In the genomic region with DNA sequence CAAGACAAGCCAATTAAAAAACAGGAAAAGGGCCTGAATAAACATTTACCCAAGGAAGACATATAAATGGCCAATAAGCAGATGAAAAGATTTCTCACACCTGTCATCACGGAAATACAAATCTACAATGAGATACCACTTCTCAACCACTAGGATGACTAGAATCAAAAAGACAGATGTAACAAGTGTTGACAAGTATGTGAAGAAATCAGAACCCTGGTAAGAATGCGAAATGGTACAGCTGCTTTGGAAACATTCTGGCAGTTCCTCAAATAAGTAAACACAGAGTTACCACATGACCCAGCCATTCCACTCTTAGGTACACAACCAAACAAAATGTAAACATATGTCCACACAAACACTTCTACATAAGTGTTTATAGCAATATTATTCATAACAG, we compare ENCODE assay signal across 13 cellular contexts. TPM values are rescaled to one million over a fixed set of nuclear protein-coding genes. Genes with fewer than 3 reads are reported as not detected.
DNase-seq lines count a peak whose midpoint lies in the region; ATAC-seq, FAIRE-seq and TF ChIP-seq lines count a peak whose summit lies in the region.
"Had no signal": no experiment of that assay in that cellular context is flagged by ENCODE, and none has a peak within 500 bp of the region (broad histone marks: within the 10 kb centered on the region; RNA-seq: fewer than 3 reads in every experiment).

No MANE protein-coding gene starts in this region.

- no peaks in the 10 kb centered on the region for H3K9me2 ChIP-seq in GM23338 (ENCODE audit: insufficient read depth)

- peaks cover 2% of the 10 kb centered on the region for H3K27me3 Mint-ChIP-seq in GM23338 (ENCODE audit: insufficient read depth, low read depth, poor library complexity)
- H3K27me3 Mint-ChIP-seq: CD4-positive, alpha-beta T cell had no signal

- ATAC-seq in GM23338 (no peak), foreskin keratinocyte (peak; percentile 33), GM18867 (IDR thresholded peaks at IDR 0.05; ENCODE audit: unreplicated experiment) (no peak)

- FAIRE-seq in D721Med (lab: Jason Lieb, UNC) = no peak
- FAIRE-seq: GM18507 had no signal

- H3K36me3 ChIP-seq in GM23338 (ENCODE audit: insufficient read depth) = no peaks in the 10 kb centered on the region

- H3K27me3 ChIP-seq in GM23338 (ENCODE audit: insufficient read depth) (no peaks in the 10 kb centered on the region), foreskin keratinocyte (no peaks in the 10 kb centered on the region)
- H3K27me3 ChIP-seq: suprapubic skin had no signal

- peak; percentile 32 for DNase-seq in GM23338 (ENCODE audit: low spot score)
- DNase-seq in RWPE1 (ENCODE audit: low spot score) = peak; percentile 13
- peak; percentile 56 to 68 for DNase-seq in foreskin keratinocyte
- DNase-seq in D721Med (ENCODE audit: insufficient read length, low spot score) = no peak
- DNase-seq in NCI-H187 treated with DMSO at 0.1 percent for 48 hours (lab: John Stamatoyannopoulos, UW) = no peak
- DNase-seq in HuH-7 (ENCODE audit: low spot score) = no peak
- DNase-seq: CD4-positive, alpha-beta T cell; stimulated activated CD4-positive, alpha-beta T cell treated with anti-CD3 and anti-CD28 coated beads, Interleukin-2, amount 100 ng/mL, for 24 hours had no signal

- H3K36me3 Mint-ChIP-seq in GM23338 (ENCODE audit: low read depth) = peaks cover 2% of the 10 kb centered on the region; the same call in 1 of the 3 replicates

- peaks cover 8% of the 10 kb centered on the region; the same call in 2 of the 3 replicates for H3K4me1 Mint-ChIP-seq in GM23338

- H3K9me3 Mint-ChIP-seq in GM23338 = no peaks in the 10 kb centered on the region
- H3K9me3 Mint-ChIP-seq: CD4-positive, alpha-beta T cell; T-helper 1 cell treated with Interleukin-12 subunit alpha and Interleukin-12 subunit beta and Interleukin-4 antibody, amounts not matched to agents 30 μg/mL and 1 μg/mL, for 36 hours had no signal

- no peaks in the 10 kb centered on the region for H3K4me1 ChIP-seq in GM23338 (ENCODE audit: insufficient read depth)
- no peaks in the 10 kb centered on the region for H3K4me1 ChIP-seq in foreskin keratinocyte

- no peaks in the 10 kb centered on the region for H3F3A ChIP-seq in GM23338 (replicated peaks; ENCODE audit: low read depth)

- H3K4me3 ChIP-seq in GM23338 = no peak overlapping the region
- H3K4me3 ChIP-seq: suprapubic skin had no signal

- no peak overlapping the region for H3K4me3 Mint-ChIP-seq in GM23338
- H3K4me3 Mint-ChIP-seq: CD4-positive, alpha-beta T cell; T-helper 1 cell treated with Interleukin-12 subunit alpha and Interleukin-12 subunit beta and Interleukin-4 antibody, amounts not matched to agents 30 μg/mL and 1 μg/mL, for 36 hours had no signal

- H3K79me2 ChIP-seq in GM23338 (replicated peaks; ENCODE audit: insufficient read depth) = peaks cover 18% of the 10 kb centered on the region; the same call in 1 of the 2 replicates

- H2AFZ ChIP-seq in GM23338 = no peak overlapping the region

- peak; percentile 16; the same call in 1 of the 2 replicates for TF ChIP-seq CTCF in 22Rv1 (IDR thresholded peaks at IDR 0.05)
- no peak for TF ChIP-seq CTCF in GM23338 (conservative IDR thresholded peaks at IDR 0.05; ENCODE audit: low read depth in 2 of 2)
- no peak for TF ChIP-seq CTCF in RWPE1 (conservative IDR thresholded peaks at IDR 0.05; ENCODE audit: low read depth)
- peak; percentile 43 for TF ChIP-seq CTCF in foreskin keratinocyte (conservative IDR thresholded peaks at IDR 0.05)
- TF ChIP-seq CTCF in D721Med (IDR thresholded peaks at IDR 0.05; ENCODE audit: insufficient read depth, missing control alignments) = no peak

- H3K4me2 ChIP-seq in GM23338 = no peak overlapping the region

- H3K27ac Mint-ChIP-seq in GM23338 = no peak overlapping the region
- H3K27ac Mint-ChIP-seq: CD4-positive, alpha-beta T cell; T-helper 1 cell treated with Interleukin-12 subunit alpha and Interleukin-12 subunit beta and Interleukin-4 antibody, amounts not matched to agents 30 μg/mL and 1 μg/mL, for 36 hours had no signal

- 0 out of 2 replicates have a peak, but pooled peaks cover 16% of the 10 kb centered on the region for H4K20me1 ChIP-seq in GM23338 (replicated peaks; ENCODE audit: insufficient read depth)

- CTCF ChIA-PET in RWPE1 (lab: Yijun Ruan, JAX) = interaction anchor here (0.7 kb wide), 1 partner anchor 164 kb away, joined by 3 read pairs; no protein-coding TSS in a partner anchor

- H3K27ac ChIP-seq in 22Rv1 = peak overlapping the region; percentile 52
- no peak overlapping the region for H3K27ac ChIP-seq in GM23338 (ENCODE audit: low read depth)
- no peak overlapping the region for H3K27ac ChIP-seq in RWPE1
- no peak overlapping the region for H3K27ac ChIP-seq in foreskin keratinocyte
- H3K27ac ChIP-seq: suprapubic skin had no signal

- POLR2A ChIA-PET in RWPE1 (lab: Yijun Ruan, JAX; ENCODE audit: low non-redundant PET) = no interaction called here

TF ChIP-seq in GM23338, 12 proteins besides CTCF, POLR2A, EP300 and RAD21 (continues in another document):
- TF ChIP-seq, protein P1, sequence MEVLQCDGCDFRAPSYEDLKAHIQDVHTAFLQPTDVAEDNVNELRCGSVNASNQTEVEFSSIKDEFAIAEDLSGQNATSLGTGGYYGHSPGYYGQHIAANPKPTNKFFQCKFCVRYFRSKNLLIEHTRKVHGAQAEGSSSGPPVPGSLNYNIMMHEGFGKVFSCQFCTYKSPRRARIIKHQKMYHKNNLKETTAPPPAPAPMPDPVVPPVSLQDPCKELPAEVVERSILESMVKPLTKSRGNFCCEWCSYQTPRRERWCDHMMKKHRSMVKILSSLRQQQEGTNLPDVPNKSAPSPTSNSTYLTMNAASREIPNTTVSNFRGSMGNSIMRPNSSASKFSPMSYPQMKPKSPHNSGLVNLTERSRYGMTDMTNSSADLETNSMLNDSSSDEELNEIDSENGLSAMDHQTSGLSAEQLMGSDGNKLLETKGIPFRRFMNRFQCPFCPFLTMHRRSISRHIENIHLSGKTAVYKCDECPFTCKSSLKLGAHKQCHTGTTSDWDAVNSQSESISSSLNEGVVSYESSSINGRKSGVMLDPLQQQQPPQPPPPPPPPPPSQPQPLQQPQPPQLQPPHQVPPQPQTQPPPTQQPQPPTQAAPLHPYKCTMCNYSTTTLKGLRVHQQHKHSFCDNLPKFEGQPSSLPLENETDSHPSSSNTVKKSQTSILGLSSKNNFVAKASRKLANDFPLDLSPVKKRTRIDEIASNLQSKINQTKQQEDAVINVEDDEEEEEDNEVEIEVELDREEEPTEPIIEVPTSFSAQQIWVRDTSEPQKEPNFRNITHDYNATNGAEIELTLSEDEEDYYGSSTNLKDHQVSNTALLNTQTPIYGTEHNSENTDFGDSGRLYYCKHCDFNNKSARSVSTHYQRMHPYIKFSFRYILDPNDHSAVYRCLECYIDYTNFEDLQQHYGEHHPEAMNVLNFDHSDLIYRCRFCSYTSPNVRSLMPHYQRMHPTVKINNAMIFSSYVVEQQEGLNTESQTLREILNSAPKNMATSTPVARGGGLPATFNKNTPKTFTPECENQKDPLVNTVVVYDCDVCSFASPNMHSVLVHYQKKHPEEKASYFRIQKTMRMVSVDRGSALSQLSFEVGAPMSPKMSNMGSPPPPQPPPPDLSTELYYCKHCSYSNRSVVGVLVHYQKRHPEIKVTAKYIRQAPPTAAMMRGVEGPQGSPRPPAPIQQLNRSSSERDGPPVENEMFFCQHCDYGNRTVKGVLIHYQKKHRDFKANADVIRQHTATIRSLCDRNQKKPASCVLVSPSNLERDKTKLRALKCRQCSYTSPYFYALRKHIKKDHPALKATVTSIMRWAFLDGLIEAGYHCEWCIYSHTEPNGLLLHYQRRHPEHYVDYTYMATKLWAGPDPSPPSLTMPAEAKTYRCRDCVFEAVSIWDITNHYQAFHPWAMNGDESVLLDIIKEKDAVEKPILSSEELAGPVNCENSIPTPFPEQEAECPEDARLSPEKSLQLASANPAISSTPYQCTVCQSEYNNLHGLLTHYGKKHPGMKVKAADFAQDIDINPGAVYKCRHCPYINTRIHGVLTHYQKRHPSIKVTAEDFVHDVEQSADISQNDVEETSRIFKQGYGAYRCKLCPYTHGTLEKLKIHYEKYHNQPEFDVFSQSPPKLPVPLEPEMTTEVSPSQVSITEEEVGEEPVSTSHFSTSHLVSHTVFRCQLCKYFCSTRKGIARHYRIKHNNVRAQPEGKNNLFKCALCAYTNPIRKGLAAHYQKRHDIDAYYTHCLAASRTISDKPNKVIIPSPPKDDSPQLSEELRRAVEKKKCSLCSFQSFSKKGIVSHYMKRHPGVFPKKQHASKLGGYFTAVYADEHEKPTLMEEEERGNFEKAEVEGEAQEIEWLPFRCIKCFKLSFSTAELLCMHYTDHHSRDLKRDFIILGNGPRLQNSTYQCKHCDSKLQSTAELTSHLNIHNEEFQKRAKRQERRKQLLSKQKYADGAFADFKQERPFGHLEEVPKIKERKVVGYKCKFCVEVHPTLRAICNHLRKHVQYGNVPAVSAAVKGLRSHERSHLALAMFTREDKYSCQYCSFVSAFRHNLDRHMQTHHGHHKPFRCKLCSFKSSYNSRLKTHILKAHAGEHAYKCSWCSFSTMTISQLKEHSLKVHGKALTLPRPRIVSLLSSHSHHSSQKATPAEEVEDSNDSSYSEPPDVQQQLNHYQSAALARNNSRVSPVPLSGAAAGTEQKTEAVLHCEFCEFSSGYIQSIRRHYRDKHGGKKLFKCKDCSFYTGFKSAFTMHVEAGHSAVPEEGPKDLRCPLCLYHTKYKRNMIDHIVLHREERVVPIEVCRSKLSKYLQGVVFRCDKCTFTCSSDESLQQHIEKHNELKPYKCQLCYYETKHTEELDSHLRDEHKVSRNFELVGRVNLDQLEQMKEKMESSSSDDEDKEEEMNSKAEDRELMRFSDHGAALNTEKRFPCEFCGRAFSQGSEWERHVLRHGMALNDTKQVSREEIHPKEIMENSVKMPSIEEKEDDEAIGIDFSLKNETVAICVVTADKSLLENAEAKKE (CRISPR knock-in tag; IDR thresholded peaks at IDR 0.05) = no peak
- TF ChIP-seq POLR2AphosphoS5 (IDR thresholded peaks at IDR 0.05; ENCODE audit: low read depth) (no peak), ZNF114 (CRISPR knock-in tag; IDR thresholded peaks at IDR 0.05) (no peak)

RNA-seq across cellular contexts. Expression of gene LEAP2, which starts 32.5 kb away (rescaled TPM):
- 0.54 and 1.8 TPM in 2 replicates for total RNA-seq in GM23338 (2014; rRNA removed; shearing (Covaris generic))
- polyA plus RNA-seq in GM23338 (2016; fragmentation: Nextera tagmentation; extraction: Ambion mirVana) (1.5 and 1.6 TPM in 2 replicates), foreskin keratinocyte (0.55 and 0.85 TPM in 2 replicates)
- total RNA-seq in foreskin keratinocyte = 0.63 and 0.71 TPM in 2 replicates

RNA-seq across cellular contexts. Expression of gene UQCRQ, which starts 39.5 kb away (rescaled TPM):
- 104 and 115 TPM in 2 replicates for total RNA-seq in GM23338 (2014; rRNA removed; shearing (Covaris generic))
- polyA plus RNA-seq in GM23338 (2016; fragmentation: Nextera tagmentation; extraction: Ambion mirVana) (1,308 and 1,495 TPM in 2 replicates), foreskin keratinocyte (557 and 587 TPM in 2 replicates)
- 369 and 412 TPM in 2 replicates for total RNA-seq in foreskin keratinocyte

RNA-seq across cellular contexts. Expression of gene GDF9, which starts 39.7 kb away (rescaled TPM):
- 0.14 and 0.66 TPM in 2 replicates for total RNA-seq in GM23338 (2014; rRNA removed; shearing (Covaris generic))
- polyA plus RNA-seq in GM23338 (2016; fragmentation: Nextera tagmentation; extraction: Ambion mirVana) = 0.11 and 0.37 TPM in 2 replicates
- 0.11 and 0.14 TPM in 2 replicates for total RNA-seq in foreskin keratinocyte
- polyA plus RNA-seq in foreskin keratinocyte = 0.03 and 0.08 TPM in 2 replicates

RNA-seq across cellular contexts. Expression of gene AFF4, which starts 57.5 kb away (rescaled TPM):
- 46.3 and 50.9 TPM in 2 replicates for total RNA-seq in GM23338 (2014; rRNA removed; shearing (Covaris generic))
- 25.2 and 31.3 TPM in 2 replicates for polyA plus RNA-seq in GM23338 (2016; fragmentation: Nextera tagmentation; extraction: Ambion mirVana)
- 52.0 and 58.0 TPM in 2 replicates for total RNA-seq in foreskin keratinocyte
- 6.4 and 6.9 TPM in 2 replicates for polyA plus RNA-seq in foreskin keratinocyte

Comparison
In these comparisons a context has a peak if more than half of its experiments do, and no peak if none do; other contexts are left out.
1. CTCF ChIP-seq: peak in 22Rv1 (single experiment) and foreskin keratinocyte (single experiment); none in GM23338 (0 of 2), RWPE1 (single experiment) and D721Med (single experiment).
2. DNase-seq: peak in GM23338 (single experiment), RWPE1 (single experiment) and foreskin keratinocyte (2 of 2); none in D721Med (single experiment), NCI-H187 treated with DMSO at 0.1 percent for 48 hours (single experiment) and HuH-7 (single experiment).